8 cellular contexts compared by ENCODE assay signal in the genomic region with DNA sequence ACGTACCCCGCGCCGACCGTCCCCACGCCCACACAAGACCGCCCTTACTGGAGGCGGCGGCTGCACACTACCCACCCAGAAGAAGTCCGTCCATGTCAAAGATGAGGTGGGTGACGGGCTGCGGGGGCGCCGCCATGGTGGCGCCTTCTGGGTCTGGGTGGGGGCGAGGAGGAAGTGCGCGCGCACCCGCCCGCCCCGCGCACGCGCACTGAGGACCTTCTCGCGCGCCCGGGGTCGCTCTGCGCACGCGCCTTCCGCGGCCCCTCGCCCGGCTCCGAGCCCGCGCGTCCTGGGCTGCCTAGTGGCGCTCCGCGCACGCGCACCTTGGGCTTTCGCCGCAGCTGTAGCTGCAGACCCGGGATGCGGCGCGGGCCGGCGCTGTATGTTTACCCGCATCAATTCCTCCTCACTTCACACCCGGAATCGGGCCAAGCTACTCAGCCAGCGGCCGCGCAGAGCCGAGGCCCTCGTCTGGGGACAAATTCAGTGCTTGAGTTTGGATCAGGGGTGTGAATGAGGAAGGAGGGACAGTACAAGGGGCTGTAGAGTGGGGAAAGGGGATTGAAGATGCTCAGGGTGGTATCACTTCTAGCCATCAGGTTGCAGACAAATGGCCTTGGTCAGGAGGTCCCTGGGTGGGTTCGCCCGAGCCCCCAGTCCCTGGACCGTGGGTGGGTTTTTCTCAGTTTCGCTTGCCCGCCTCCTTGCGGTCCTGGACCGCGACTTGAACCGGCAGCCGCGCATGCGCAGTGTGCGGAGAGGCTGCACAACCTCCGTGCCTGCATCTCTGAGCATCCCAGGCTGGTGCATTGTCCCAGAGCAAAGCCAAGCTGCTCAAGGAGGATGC. TPM values are rescaled to one million over a fixed set of nuclear protein-coding genes. Genes with fewer than 3 reads are reported as not detected.
A peak's percentile ranks its signal among the peaks of the same experiment; 100 is the strongest.
DNase-seq lines count a peak whose midpoint lies in the region; TF ChIP-seq lines count a peak whose summit lies in the region.

Gene PUDP, minus strand, starts transcription at position 176 of the 847 bp plus-strand sequence. Its CDS starts 40 bp downstream, at position 136.

- no peaks in the 10 kb centered on the region for H3K36me3 ChIP-seq in endocrine pancreas (ENCODE audit: control insufficient read depth, insufficient read depth, low read length)

- peak within 1 kb of the TSS; percentile 44 for H3K9ac ChIP-seq in endocrine pancreas (ENCODE audit: control insufficient read depth, insufficient read depth, low read length)

- no peak for TF ChIP-seq CTCF in GM20000 (IDR thresholded peaks at IDR 0.05; ENCODE audit: extremely low read depth, missing control alignments)

- peak within 1 kb of the TSS; percentile 53 for H3K4me3 ChIP-seq in endocrine pancreas (ENCODE audit: control insufficient read depth, insufficient read depth, low read length)

- H3K27me3 ChIP-seq in endocrine pancreas (ENCODE audit: control insufficient read depth, insufficient read depth, low read length): no peaks in the 10 kb centered on the region

- DNase-seq in COR-L47 (lab: John Stamatoyannopoulos, UW) (peak; percentile 78), GM20000 (ENCODE audit: low spot score) (peak; percentile 92), HT-29 (ENCODE audit: low spot score) (peak; percentile 82), NOMO-1 (lab: John Stamatoyannopoulos, UW; ENCODE audit: unreplicated experiment in 2 of 2) (peak; percentile 83 to 84), mesenteric fat pad (ENCODE audit: low spot score) (peak; percentile 95)
- peak; percentile 38 to 84 (median 62) for DNase-seq in activated CD8-positive, alpha-beta memory T cell treated with anti-CD3 and anti-CD28 coated beads for 48 hours (ENCODE audit: low read depth in 2 of 3, low spot score in 2 of 3)
- peak; percentile 54 for DNase-seq in stimulated activated CD8-positive, alpha-beta memory T cell treated with anti-CD3 and anti-CD28 coated beads, Interleukin-15, amount 100 ng/mL, for 1 hour (ENCODE audit: low read depth)

- H3K9me3 ChIP-seq in endocrine pancreas (ENCODE audit: control insufficient read depth, low read length): no peaks in the 10 kb centered on the region

- no peaks in the 10 kb centered on the region for H3K4me1 ChIP-seq in endocrine pancreas (ENCODE audit: control insufficient read depth, insufficient read depth, low read length)

RNA-seq across cellular contexts. Expression of gene PUDP, which starts in this region (rescaled TPM):
- 3.4 and 4.6 TPM in 2 replicates for total RNA-seq in HT-29 (2014; rRNA removed; shearing (Covaris generic))
- total RNA-seq in mesenteric fat pad: 15.5 TPM

Comparison
In these comparisons a context has a peak if more than half of its experiments do, and no peak if none do; other contexts are left out.
1. Peak in every context shown above with its lines: DNase-seq and H3K4me3 ChIP-seq.